Comparison of ENCODE assay signal across 20 cellular contexts in the genomic region with DNA sequence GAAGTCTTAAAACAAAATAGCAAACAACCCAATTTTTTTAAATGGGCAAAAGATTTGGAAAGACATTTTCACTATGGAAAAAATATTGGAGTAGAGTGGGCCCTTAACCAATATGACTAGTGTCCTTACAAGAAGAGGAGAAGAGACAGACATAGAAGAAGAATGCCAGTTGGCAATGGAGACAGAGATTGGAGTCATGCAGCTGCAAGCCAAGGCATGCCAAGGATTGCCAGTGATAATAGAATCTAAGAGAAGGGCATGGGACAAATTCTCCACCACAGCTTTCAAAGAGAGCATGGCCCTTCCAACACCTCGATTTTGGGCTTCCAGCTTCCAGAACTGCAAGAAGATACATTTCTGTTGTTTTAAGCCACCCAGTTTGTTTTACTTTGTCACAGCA.
"Had no signal": no experiment of that assay in that cellular context is flagged by ENCODE, and none has a peak within 500 bp of the region (broad histone marks: within the 10 kb centered on the region; RNA-seq: fewer than 3 reads in every experiment).

No MANE protein-coding gene starts in this region.

- H3K4me1 ChIP-seq: testis, tibial nerve, vagina had no signal

- H3K36me3 ChIP-seq: gastrocnemius medialis, heart right ventricle, neutrophil, tibial nerve, upper lobe of right lung, vagina had no signal

- H3K9me3 ChIP-seq: gastrocnemius medialis, heart right ventricle, neutrophil, testis, tibial nerve, upper lobe of right lung, vagina had no signal

- DNase-seq: effector memory CD8-positive, alpha-beta T cell; erythroblast; gastrocnemius medialis; heart right ventricle; hypothalamus; naive thymus-derived CD4-positive, alpha-beta T cell; nephron progenitor cell; stimulated activated CD4-positive, alpha-beta T cell treated with anti-CD3 and anti-CD28 coated beads, Interleukin-2, amount 100 ng/mL, for 24 hours; stimulated activated CD4-positive, alpha-beta T cell treated with anti-CD3 and anti-CD28 coated beads, Interleukin-4, amount 100 ng/mL, for 4 hours; stimulated activated naive B cell treated with anti-CD40 and anti-IgM and Interleukin-4, amounts not matched to agents 10 μg/mL and 1 μg/mL and 100 μg/mL, for 72 hours; stimulated activated naive CD8-positive, alpha-beta T cell treated with anti-CD3 and anti-CD28 coated beads, Interleukin-15, amount 100 ng/mL, for 72 hours; testis; upper lobe of right lung had no signal

- FAIRE-seq: islet of Langerhans had no signal

- H3K4me3 ChIP-seq: gastrocnemius medialis, heart right ventricle, skin epidermis, testis, tibial nerve, upper lobe of right lung, vagina had no signal

- H3K27me3 ChIP-seq: gastrocnemius medialis, heart right ventricle, neutrophil, testis, tibial nerve, upper lobe of right lung, vagina had no signal

- ATAC-seq: effector memory CD8-positive, alpha-beta T cell; gastrocnemius medialis; heart right ventricle; left lobe of liver; naive thymus-derived CD4-positive, alpha-beta T cell; sciatic nerve; stimulated activated naive B cell treated with anti-CD40 and anti-IgM and Interleukin-4, amounts not matched to agents 10 μg/mL and 1 μg/mL and 100 μg/mL, for 72 hours; stimulated activated naive CD8-positive, alpha-beta T cell treated with anti-CD3 and anti-CD28 coated beads, Interleukin-15, amount 100 ng/mL, for 72 hours; upper lobe of right lung had no signal

- H3K27ac ChIP-seq: gastrocnemius medialis, heart right ventricle, neutrophil, skin epidermis, testis, tibial nerve, upper lobe of right lung, vagina had no signal
